Comparison of ENCODE assay signal across 9 cellular contexts in genomic region chr12:54282949-54283593, GRCh38. TPM values are rescaled to one million over a fixed set of nuclear protein-coding genes. Genes with fewer than 3 reads are reported as not detected.
A peak's percentile ranks its signal among the peaks of the same experiment; 100 is the strongest.
DNase-seq lines count a peak whose midpoint lies in the region; ATAC-seq, FAIRE-seq and TF ChIP-seq lines count a peak whose summit lies in the region.
"Had no signal": no experiment of that assay in that cellular context is flagged by ENCODE, and none has a peak within 500 bp of the region (broad histone marks: within the 10 kb centered on the region; RNA-seq: fewer than 3 reads in every experiment).

No MANE protein-coding gene starts in this region.

- intact Hi-C loops in Panc1 (cut with micrococcal nuclease; ENCODE audit: unreplicated experiment) (no loop called here), Calu3 (cut with micrococcal nuclease; ENCODE audit: unreplicated experiment) (loop anchor here (5.0 kb wide), 1 partner anchor 44 kb away; the partner anchor contains the start of gene COPZ1)

- DNase-seq in Panc1 (ENCODE audit: low read depth, low spot score), result no peak
- no peak for DNase-seq in fibroblast of lung (ENCODE audit: low read depth in 2 of 2)
- no peak for DNase-seq in small intestine
- DNase-seq in Calu3, result no peak
- no peak for DNase-seq in RPMI8226
- DNase-seq: T-helper 17 cell had no signal

- H3K79me2 ChIP-seq in fibroblast of lung (ENCODE audit: control insufficient read depth, insufficient read depth, low read length), result peaks cover 58% of the 10 kb centered on the region

- CTCF ChIA-PET in Panc1 (lab: Charles Lee), result no interaction called here
- CTCF ChIA-PET in Calu3 (lab: Charles Lee), result interaction anchor here (1.2 kb wide), 1 partner anchor 86 kb away, joined by 3 read pairs; no protein-coding TSS in a partner anchor

- H3K27ac ChIP-seq in Panc1 (ENCODE audit: low read length) (peak overlapping the region; percentile 100), fibroblast of lung (ENCODE audit: insufficient read depth, low read length) (no peak overlapping the region), small intestine (ENCODE audit: low read depth in 1 of 2, low read length in 1 of 2) (peak overlapping the region in 1 of 2 donors; percentile 14)

- in situ Hi-C loops in Panc1 (cut with HindIII; ENCODE audit: low pct_unique_long_range_greater_than_20kb, low sequenced_read_pairs), result no loop called here

- no peaks in the 10 kb centered on the region for H3K27me3 Mint-ChIP-seq in Calu3 (ENCODE audit: unreplicated experiment)
- H3K27me3 Mint-ChIP-seq: T-helper 17 cell had no signal

- H3K4me1 ChIP-seq in Panc1 (ENCODE audit: control insufficient read depth, insufficient read depth, low read length) (peaks cover 45% of the 10 kb centered on the region), fibroblast of lung (ENCODE audit: control insufficient read depth, extremely low read depth, insufficient read depth, low read length) (peaks cover 8% of the 10 kb centered on the region), small intestine (ENCODE audit: control insufficient read depth in 2 of 2, insufficient read depth in 1 of 2, low read depth in 1 of 2, low read length in 1 of 2) (peaks cover 2 to 5% of the 10 kb centered on the region in 2 donors)

- H4K20me1 ChIP-seq in fibroblast of lung (ENCODE audit: control insufficient read depth, extremely low read depth, insufficient read depth, low read length), result peaks cover 3% of the 10 kb centered on the region

- H2AFZ ChIP-seq in fibroblast of lung (ENCODE audit: low read length), result no peak overlapping the region

- TF ChIP-seq POLR2A in GM18505 (IDR thresholded peaks at IDR 0.05; ENCODE audit: borderline replicate concordance, extremely low read depth, insufficient read depth, insufficient read length), result peak; percentile 15

- peak overlapping the region; percentile 85 for H3K4me2 ChIP-seq in fibroblast of lung (ENCODE audit: extremely low read depth, insufficient read depth, low read length)

- no peak for ATAC-seq in GM18505 (IDR thresholded peaks at IDR 0.05; ENCODE audit: unreplicated experiment)
- ATAC-seq in Panc1, result no peak
- ATAC-seq in HG03520 (IDR thresholded peaks at IDR 0.05; ENCODE audit: unreplicated experiment), result no peak
- no peak for ATAC-seq in GM21576 (IDR thresholded peaks at IDR 0.05; ENCODE audit: unreplicated experiment)
- ATAC-seq: T-helper 17 cell had no signal

- H3K36me3 Mint-ChIP-seq in Calu3 (ENCODE audit: insufficient read depth, unreplicated experiment), result no peaks in the 10 kb centered on the region

- no peak for TF ChIP-seq CTCF in Panc1 (IDR thresholded peaks at IDR 0.05)
- no peak for TF ChIP-seq CTCF in fibroblast of lung (conservative IDR thresholded peaks at IDR 0.05 in 1 of 2, IDR thresholded peaks at IDR 0.05 in 1 of 2; ENCODE audit: low read depth in 1 of 2, low read length in 2 of 2)
- no peak for TF ChIP-seq CTCF in Calu3 (IDR thresholded peaks at IDR 0.05; ENCODE audit: unreplicated experiment)

- H3K4me3 ChIP-seq in Panc1 (ENCODE audit: low read depth in 2 of 2, low read length in 2 of 2) (peak overlapping the region; percentile 93 to 99), fibroblast of lung (replicated peaks in 1 of 4; ENCODE audit: control extremely low read depth in 1 of 4, insufficient read depth in 1 of 4, low read depth in 3 of 4, low read length in 4 of 4) (peak overlapping the region; percentile 81 to 99 (median 94)), small intestine (ENCODE audit: low read depth in 1 of 2, low read length in 2 of 2) (peak overlapping the region; percentile 17 to 66)

- H3K9ac ChIP-seq in fibroblast of lung (ENCODE audit: insufficient read depth, low read length), result no peak overlapping the region

- H3K27ac Mint-ChIP-seq in Calu3 (ENCODE audit: unreplicated experiment), result no peak overlapping the region
- H3K27ac Mint-ChIP-seq: T-helper 17 cell had no signal

- H3K9me3 Mint-ChIP-seq in Calu3 (ENCODE audit: low read depth, unreplicated experiment), result no peaks in the 10 kb centered on the region

- WGBS in small intestine, 3 donors, result 7 to 25% (median 13%) methylated on average over 11 of the region's 11 CpGs

- H3K27me3 ChIP-seq in Panc1 (ENCODE audit: control insufficient read depth, insufficient read depth, low read length), result no peaks in the 10 kb centered on the region
- no peaks in the 10 kb centered on the region for H3K27me3 ChIP-seq in fibroblast of lung (ENCODE audit: control insufficient read depth, insufficient read depth, low read length)
- H3K27me3 ChIP-seq in small intestine (ENCODE audit: control insufficient read depth in 2 of 2, insufficient read depth in 2 of 2, low read length in 2 of 2), result no peaks in the 10 kb centered on the region

- H3K4me1 Mint-ChIP-seq in Calu3 (ENCODE audit: low read depth, unreplicated experiment), result peaks cover 38% of the 10 kb centered on the region

- no peak for FAIRE-seq in small intestine (lab: Jason Lieb, UNC)

- H3K36me3 ChIP-seq in Panc1 (ENCODE audit: control insufficient read depth, insufficient read depth, low read length) (peaks cover 66% of the 10 kb centered on the region), fibroblast of lung (ENCODE audit: control insufficient read depth, insufficient read depth, low read length) (peaks cover 15% of the 10 kb centered on the region), small intestine (ENCODE audit: control insufficient read depth in 2 of 2, insufficient read depth in 2 of 2, low read length in 2 of 2) (peaks cover 23 to 27% of the 10 kb centered on the region in 2 donors)

- H3K9me3 ChIP-seq in Panc1 (ENCODE audit: control insufficient read depth, insufficient read depth, low read depth, low read length), result no peaks in the 10 kb centered on the region
- H3K9me3 ChIP-seq in fibroblast of lung (ENCODE audit: control insufficient read depth, insufficient read depth, low read depth, low read length), result no peaks in the 10 kb centered on the region
- no peaks in the 10 kb centered on the region for H3K9me3 ChIP-seq in small intestine (ENCODE audit: control insufficient read depth, low read depth)

- H3K4me3 Mint-ChIP-seq in Calu3 (ENCODE audit: low read depth, unreplicated experiment), result no peak overlapping the region
- H3K4me3 Mint-ChIP-seq: T-helper 17 cell had no signal

- POLR2A ChIA-PET in Panc1 (lab: Charles Lee), result interaction anchor here (1.0 kb wide), 1 partner anchor 32 kb away, joined by 3 read pairs; no protein-coding TSS in a partner anchor

- BruUV-seq in Panc1 (replicated peaks; lab: Mats Ljungman, UMichigan) (no TSS peak), Calu3 (replicated peaks; lab: Mats Ljungman, UMichigan) (no TSS peak)

RNA-seq across cellular contexts. Expression of gene HNRNPA1, which starts 2.5 kb away (rescaled TPM):
- total RNA-seq in Panc1 (2021; ENCODE audit: unreplicated experiment), result 689 TPM
- 452 TPM for polyA plus RNA-seq in Panc1 (2012; ENCODE audit: insufficient read length)
- 305 and 311 TPM in 2 replicates for total RNA-seq in fibroblast of lung
- polyA plus RNA-seq in fibroblast of lung, result 1,057 and 1,326 TPM in 2 replicates
- polyA plus RNA-seq in fibroblast of lung (2012), result 1,195 and 1,479 TPM in 2 replicates
- polyA minus RNA-seq in fibroblast of lung (ENCODE audit: low replicate concordance), result 197 and 204 TPM in 2 replicates
- 1,000 to 10,000 TPM in 1 of 3 donors, 100 to 1,000 TPM in 2; 408 to 1,666 (median 728) TPM for polyA plus RNA-seq in small intestine
- total RNA-seq in Calu3 (2022), result 1,059 and 1,161 TPM in 2 replicates

RNA-seq across cellular contexts. Expression of gene CBX5, which starts 3.1 kb away (rescaled TPM):
- 130 TPM for total RNA-seq in Panc1 (2021; ENCODE audit: unreplicated experiment)
- 19.4 TPM for polyA plus RNA-seq in Panc1 (2012; ENCODE audit: insufficient read length)
- total RNA-seq in fibroblast of lung, result 20.5 and 27.7 TPM in 2 replicates
- 64.0 and 71.1 TPM in 2 replicates for polyA plus RNA-seq in fibroblast of lung
- 31.4 and 34.1 TPM in 2 replicates for polyA plus RNA-seq in fibroblast of lung (2012)
- 50.3 and 60.6 TPM in 2 replicates for polyA minus RNA-seq in fibroblast of lung (ENCODE audit: low replicate concordance)
- polyA plus RNA-seq in small intestine, result 10 to 100 TPM in 1 of 3 donors, 1 to 10 TPM in 2; 2.7 to 13.5 (median 3.1) TPM
- 128 and 173 TPM in 2 replicates for total RNA-seq in Calu3 (2022)

RNA-seq across cellular contexts. Expression of gene NFE2, which starts 17.7 kb away (rescaled TPM):
- total RNA-seq in Panc1 (2021; ENCODE audit: unreplicated experiment) (0.26 TPM), fibroblast of lung (under 0.01 and 0.17 TPM in 2 replicates), Calu3 (2022) (0.80 and 1.8 TPM in 2 replicates)
- polyA plus RNA-seq in Panc1 (2012; ENCODE audit: insufficient read length), result 0.24 TPM
- polyA plus RNA-seq in fibroblast of lung (0.07 and 0.34 TPM in 2 replicates), small intestine (under 1 TPM in 1 of 3 donors, not detected in 2; 0.07 TPM)
- polyA plus RNA-seq in fibroblast of lung (2012), result 0.42 TPM in 1 of 2 replicates, not detected in the other
- polyA minus RNA-seq in fibroblast of lung (ENCODE audit: low replicate concordance), result not detected in 2 replicates

RNA-seq across cellular contexts. Expression of gene COPZ1, which starts 41.9 kb away (rescaled TPM):
- total RNA-seq in Panc1 (2021; ENCODE audit: unreplicated experiment), result 175 TPM
- 147 TPM for polyA plus RNA-seq in Panc1 (2012; ENCODE audit: insufficient read length)
- total RNA-seq in fibroblast of lung, result 80.9 and 97.9 TPM in 2 replicates
- 305 and 324 TPM in 2 replicates for polyA plus RNA-seq in fibroblast of lung
- 292 and 325 TPM in 2 replicates for polyA plus RNA-seq in fibroblast of lung (2012)
- 79.6 and 97.1 TPM in 2 replicates for polyA minus RNA-seq in fibroblast of lung (ENCODE audit: low replicate concordance)
- 100 to 1,000 TPM; 114 to 140 (median 136) TPM for polyA plus RNA-seq in small intestine
- 173 and 190 TPM in 2 replicates for total RNA-seq in Calu3 (2022)

Comparison
In these comparisons a context has a peak if more than half of its experiments do, and no peak if none do; other contexts are left out.
1. H3K4me3 ChIP-seq: peak in every context shown above with its lines; median percentile 96 in Panc1; 94 in fibroblast of lung; 42 in small intestine.